25 cellular contexts compared by ENCODE assay signal in genomic region chr12:116524311-116524710, GRCh38. TPM values are rescaled to one million over a fixed set of nuclear protein-coding genes. Genes with fewer than 3 reads are reported as not detected.
A peak's percentile ranks its signal among the peaks of the same experiment; 100 is the strongest.
DNase-seq lines count a peak whose midpoint lies in the region; ATAC-seq, FAIRE-seq and TF ChIP-seq lines count a peak whose summit lies in the region.
"Had no signal": no experiment of that assay in that cellular context is flagged by ENCODE, and none has a peak within 500 bp of the region (broad histone marks: within the 10 kb centered on the region; RNA-seq: fewer than 3 reads in every experiment).

No MANE protein-coding gene starts in this region.

- peak overlapping the region; percentile 12 for H2BK120ac ChIP-seq in H1 (replicated peaks; ENCODE audit: low read depth, low read length)

- no peaks in the 10 kb centered on the region for H3K79me1 ChIP-seq in H1 (ENCODE audit: low read depth, low read length)

- H3K9me3 ChIP-seq in A549, result peaks cover 5% of the 10 kb centered on the region; the same call in 2 of the 3 replicates
- no peaks in the 10 kb centered on the region for H3K9me3 ChIP-seq in HUES64 (ENCODE audit: insufficient read depth, low read depth, low read length)
- H3K9me3 ChIP-seq in H1 (ENCODE audit: insufficient read depth in 2 of 2, low read depth in 1 of 2, low read length in 1 of 2), result no peaks in the 10 kb centered on the region
- no peaks in the 10 kb centered on the region for H3K9me3 ChIP-seq in vagina

- H3K27me3 Mint-ChIP-seq in nephron progenitor cell (ENCODE audit: low read depth, poor library complexity), result peaks cover 7% of the 10 kb centered on the region
- no peaks in the 10 kb centered on the region for H3K27me3 Mint-ChIP-seq in activated naive CD8-positive, alpha-beta T cell treated with anti-CD3 and anti-CD28 coated beads for 36 hours

- H3K9me3 Mint-ChIP-seq in nephron progenitor cell, result peaks cover 4% of the 10 kb centered on the region
- H3K9me3 Mint-ChIP-seq in activated naive CD8-positive, alpha-beta T cell treated with anti-CD3 and anti-CD28 coated beads for 36 hours, result no peaks in the 10 kb centered on the region

- H2BK5ac ChIP-seq in H1 (ENCODE audit: low read depth, low read length), result peak overlapping the region; percentile 60; the same call in 1 of the 2 replicates

- H3K23ac ChIP-seq in H1 (ENCODE audit: insufficient read length), result no peak overlapping the region

- TF ChIP-seq EP300 in A549 (IDR thresholded peaks at IDR 0.05), result no peak
- TF ChIP-seq EP300 in H1 (IDR thresholded peaks at IDR 0.05; ENCODE audit: borderline replicate concordance in 1 of 2, low read depth in 2 of 2, low read length in 2 of 2), result no peak

- CTCF ChIA-PET in A549 (lab: Yijun Ruan, JAX), result interaction anchor here (0.5 to 1.9 kb wide), 13 partner anchors 8 to 310 kb away, joined by 3 to 6 read pairs (median 3); partner anchors contain the start of gene MED13L
- CTCF ChIA-PET in H1 (lab: Charles Lee; ENCODE audit: partially characterized antibody), result interaction anchor here (0.8 to 1.8 kb wide), 6 partner anchors 9 to 526 kb away, joined by 3 to 4 read pairs (median 3); no protein-coding TSS in a partner anchor

- H3K9ac ChIP-seq in HUES64 (ENCODE audit: low read depth, low read length), result peak overlapping the region; percentile 45; the same call in 1 of the 2 replicates
- no peak overlapping the region for H3K9ac ChIP-seq in H1 (replicated peaks in 1 of 4; ENCODE audit: extremely low read depth in 1 of 4, low read depth in 3 of 4, low read length in 3 of 4)

- H3K27me3 ChIP-seq in HUES64 (ENCODE audit: insufficient read depth, low read length) (no peaks in the 10 kb centered on the region), H1 (replicated peaks in 1 of 4; ENCODE audit: control insufficient read depth in 3 of 4, extremely low read depth in 1 of 4, insufficient read depth in 3 of 4, low read length in 3 of 4) (peaks cover 0 to 8% (median 3%) of the 10 kb centered on the region in 4 experiments; a peak in 3 of 7 replicates), vagina (no peaks in the 10 kb centered on the region)

- no peaks in the 10 kb centered on the region for H4K20me1 ChIP-seq in H1 (replicated peaks in 1 of 2; ENCODE audit: control insufficient read depth in 1 of 2, insufficient read depth in 2 of 2, low read length in 2 of 2)

- TF ChIP-seq RAD21 in A549 (conservative IDR thresholded peaks at IDR 0.05 in 1 of 2, IDR thresholded peaks at IDR 0.05 in 1 of 2) (no peak), H1 (IDR thresholded peaks at IDR 0.05 in 1 of 2, conservative IDR thresholded peaks at IDR 0.05 in 1 of 2; ENCODE audit: low read depth in 2 of 2, low read length in 2 of 2) (no peak)

- H2BK20ac ChIP-seq in H1 (ENCODE audit: low read length), result no peak overlapping the region

- no peak overlapping the region for H3K4me3 ChIP-seq in A549
- 0 out of 2 replicates have a peak overlapping the region, but pooled peaks have one; percentile 27 for H3K4me3 ChIP-seq in HUES64 (ENCODE audit: low read length)
- H3K4me3 ChIP-seq in H1 (ENCODE audit: extremely low read depth in 1 of 4, insufficient read depth in 2 of 4, low read depth in 3 of 4, low read length in 4 of 4), result 0 out of 8 replicates have a peak overlapping the region, but pooled peaks of 1 of the 4 experiments have one; percentile 4
- no peak overlapping the region for H3K4me3 ChIP-seq in vagina
- H3K4me3 ChIP-seq: GM12878, SK-N-MC had no signal

- TF ChIP-seq POLR2A in A549 (IDR thresholded peaks at IDR 0.05; ENCODE audit: low read length), result no peak
- TF ChIP-seq POLR2A in H1 (IDR thresholded peaks at IDR 0.05; ENCODE audit: control extremely low read depth in 1 of 2, low read depth in 2 of 2, low read length in 2 of 2), result no peak
- no peak for TF ChIP-seq POLR2A in vagina (IDR thresholded peaks at IDR 0.05)

- 89% methylated on average over 10 of the region's 10 CpGs for WGBS in A549 (ENCODE audit: missing lambda C conversion rate)
- WGBS in HUES64, result 92% methylated on average over 10 of the region's 10 CpGs
- WGBS in H1 (ENCODE audit: extremely low coverage in 1 of 2, insufficient coverage in 1 of 2, insufficient read length in 1 of 2, insufficient replicate concordance in 2 of 2, low coverage in 1 of 2, low lambda C conversion rate in 2 of 2, missing lambda C conversion rate in 1 of 2), 2 experiments, result 87% methylated on average over 10 of the region's 10 CpGs; no CpG with 5 or more reads in 1 of the 2 experiments

- H2AK5ac ChIP-seq in H1 (ENCODE audit: low read depth, low read length), result 0 out of 2 replicates have a peak overlapping the region, but pooled peaks have one; percentile 53

- no peak overlapping the region for H3K14ac ChIP-seq in H1 (ENCODE audit: insufficient read length)

- H3K36me3 ChIP-seq in HUES64 (ENCODE audit: insufficient read depth, low read length), result no peaks in the 10 kb centered on the region
- no peaks in the 10 kb centered on the region for H3K36me3 ChIP-seq in H1 (ENCODE audit: control insufficient read depth in 2 of 4, insufficient read depth in 4 of 4, low read length in 3 of 4)
- H3K36me3 ChIP-seq in vagina, result no peaks in the 10 kb centered on the region

- peak overlapping the region; percentile 55; the same call in 1 of the 2 replicates for H3K18ac ChIP-seq in H1 (ENCODE audit: extremely low read depth, low read length)

- POLR2A ChIA-PET in A549 (lab: Yijun Ruan, JAX) (interaction anchor here (0.5 to 1.6 kb wide), 7 partner anchors 10 to 246 kb away, joined by 3 to 11 read pairs (median 3); no protein-coding TSS in a partner anchor), H1 (lab: Charles Lee; ENCODE audit: partially characterized antibody) (interaction anchor here (0.6 to 2.4 kb wide), 8 partner anchors 10 to 248 kb away, joined by 3 to 17 read pairs (median 4); partner anchors contain the start of gene MAP1LC3B2)

- DNase-seq in A549 (ENCODE audit: low read depth in 1 of 2, low spot score in 1 of 2) (no peak), H1 (ENCODE audit: low read depth in 1 of 2, low spot score in 2 of 2) (no peak), nephron progenitor cell (no peak), NK-92 (lab: John Stamatoyannopoulos, UW; ENCODE audit: unreplicated experiment) (no peak), vagina (ENCODE audit: extremely low spot score in 2 of 2) (no peak), 8988T (no peak)
- no peak for DNase-seq in activated naive CD8-positive, alpha-beta T cell treated with anti-CD3 and anti-CD28 coated beads for 36 hours
- DNase-seq: CD4-positive, CD25-positive, alpha-beta regulatory T cell; DMS 273 treated with DMSO at 0.1 percent for 48 hours; DND-41; MV-4-11; NCI-H1694; NCI-H2081 treated with DMSO at 0.1 percent for 48 hours; NCI-H2171 treated with DMSO at 0.1 percent for 48 hours; NCI-H446; NCI-H526; OCI-M1; SHP77 treated with DMSO at 0.1 percent for 48 hours; SW 1271 had no signal

- intact Hi-C loops in vagina (cut with DNase I), result loop anchor here (10.0 kb wide), 1 partner anchor 230 kb away; no protein-coding TSS in a partner anchor

- peak overlapping the region; percentile 80 for H3K4me2 ChIP-seq in A549
- H3K4me2 ChIP-seq in H1 (ENCODE audit: insufficient read depth in 1 of 2, low read depth in 2 of 2, low read length in 2 of 2), result peak overlapping the region; percentile 53 to 76

- H2BK12ac ChIP-seq in H1 (ENCODE audit: low read depth, low read length), result peak overlapping the region; percentile 78; the same call in 1 of the 2 replicates

- peaks cover 5% of the 10 kb centered on the region; the same call in 1 of the 2 replicates for H3K23me2 ChIP-seq in H1 (ENCODE audit: low read depth, low read length)

- H4K5ac ChIP-seq in H1 (ENCODE audit: insufficient read length, low read depth, low read length), result peak overlapping the region; percentile 58

- no peak for FAIRE-seq in A549 (lab: Jason Lieb, UNC)
- FAIRE-seq in H1 (lab: Jason Lieb, UNC), result no peak
- FAIRE-seq: GM12878 had no signal

- peak overlapping the region; percentile 22 for H4K91ac ChIP-seq in H1 (replicated peaks; ENCODE audit: insufficient read length, low read length)

- H2AFZ ChIP-seq in H1 (ENCODE audit: low read length), result 0 out of 2 replicates have a peak overlapping the region, but pooled peaks have one; percentile 35
- H2AFZ ChIP-seq: GM23248 had no signal

- H3K4me3 Mint-ChIP-seq in nephron progenitor cell, result peak overlapping the region; percentile 76
- H3K4me3 Mint-ChIP-seq in activated naive CD8-positive, alpha-beta T cell treated with anti-CD3 and anti-CD28 coated beads for 36 hours, result no peak overlapping the region
- H3K4me3 Mint-ChIP-seq: CD4-positive, CD25-positive, alpha-beta regulatory T cell had no signal

- no peak overlapping the region for H4K8ac ChIP-seq in H1 (ENCODE audit: extremely low read depth, insufficient read depth, low read length)

- peak overlapping the region; percentile 6; the same call in 1 of the 2 replicates for H2BK15ac ChIP-seq in H1 (ENCODE audit: low read length)

- ATAC-seq in A549, result no peak
- ATAC-seq: GM12878 had no signal

- no peaks in the 10 kb centered on the region for H3K36me3 Mint-ChIP-seq in nephron progenitor cell (ENCODE audit: low read depth)
- no peaks in the 10 kb centered on the region for H3K36me3 Mint-ChIP-seq in activated naive CD8-positive, alpha-beta T cell treated with anti-CD3 and anti-CD28 coated beads for 36 hours
- H3K36me3 Mint-ChIP-seq: CD4-positive, CD25-positive, alpha-beta regulatory T cell had no signal

- peaks cover 84% of the 10 kb centered on the region for H3K4me1 Mint-ChIP-seq in nephron progenitor cell
- peaks cover 5% of the 10 kb centered on the region for H3K4me1 Mint-ChIP-seq in activated naive CD8-positive, alpha-beta T cell treated with anti-CD3 and anti-CD28 coated beads for 36 hours

- H3K4ac ChIP-seq in H1 (replicated peaks; ENCODE audit: insufficient read length, low read depth, low read length), result no peak overlapping the region

- TF ChIP-seq CTCF in A549 (IDR thresholded peaks at IDR 0.05), result no peak
- TF ChIP-seq CTCF in H1 (IDR thresholded peaks at IDR 0.05; ENCODE audit: control extremely low read depth in 1 of 3, insufficient read depth in 1 of 3, low read depth in 1 of 3, low read length in 3 of 3), result no peak
- no peak for TF ChIP-seq CTCF in nephron progenitor cell (IDR thresholded peaks at IDR 0.05)
- TF ChIP-seq CTCF in vagina (IDR thresholded peaks at IDR 0.05), result no peak

- no peak overlapping the region for H3K56ac ChIP-seq in H1 (replicated peaks; ENCODE audit: insufficient read length, low read depth, low read length)

- H3K4me1 ChIP-seq in A549, result peaks cover 53% of the 10 kb centered on the region
- H3K4me1 ChIP-seq in HUES64 (ENCODE audit: insufficient read depth, low read length), result peaks cover 35% of the 10 kb centered on the region
- peaks cover 2 to 12% (median 6%) of the 10 kb centered on the region in 4 experiments for H3K4me1 ChIP-seq in H1 (replicated peaks in 1 of 4; ENCODE audit: control insufficient read depth in 3 of 4, insufficient read depth in 4 of 4, low read length in 3 of 4)
- peaks cover 48% of the 10 kb centered on the region for H3K4me1 ChIP-seq in vagina

- H3K27ac Mint-ChIP-seq in nephron progenitor cell, result peak overlapping the region; percentile 88
- no peak overlapping the region for H3K27ac Mint-ChIP-seq in activated naive CD8-positive, alpha-beta T cell treated with anti-CD3 and anti-CD28 coated beads for 36 hours
- H3K27ac Mint-ChIP-seq: CD4-positive, CD25-positive, alpha-beta regulatory T cell had no signal

- H3K27ac ChIP-seq in A549, result peak overlapping the region; percentile 87 to 94
- H3K27ac ChIP-seq in HUES64 (ENCODE audit: low read depth, low read length), result no peak overlapping the region
- H3K27ac ChIP-seq in H1 (ENCODE audit: low read depth, low read length), result no peak overlapping the region
- H3K27ac ChIP-seq in vagina, result no peak overlapping the region
- H3K27ac ChIP-seq: GM23248, HL-60, SK-N-MC had no signal

- H3K79me2 ChIP-seq in H1 (ENCODE audit: control insufficient read depth in 1 of 2, insufficient read depth in 2 of 2, low read length in 2 of 2), result no peaks in the 10 kb centered on the region

RNA-seq across cellular contexts. Expression of gene MAP1LC3B2, which starts 34.9 kb away (rescaled TPM):
- 2.8 and 6.7 TPM in 2 replicates for polyA plus RNA-seq in A549 (2011; rRNA removed)
- polyA plus RNA-seq in A549 (2012; cell fraction: cytosol; rRNA removed), result 0.50 and 0.57 TPM in 2 replicates
- 0.56 and 0.61 TPM in 2 replicates for polyA plus RNA-seq in A549 (2012; cell fraction: nucleus; rRNA removed)
- polyA plus RNA-seq in A549 (2017; fragmentation: RNase III; extraction: RNeasy Plus Mini Kit Qiagen cat#74134 plus additional on column Dnase treatment), result 1.4 to 2.9 TPM (median 2.1 TPM) in 3 replicates
- 2.8 TPM in 2 replicates for polyA minus RNA-seq in A549 (2011; rRNA and poly(A)+ RNA removed)
- 1.00 TPM for polyA plus RNA-seq in HUES64 (2013, experiment 1 of 2)
- 1.5 TPM for polyA plus RNA-seq in HUES64 (2013, experiment 2 of 2)
- 1.3 and 1.5 TPM in 2 replicates for total RNA-seq in H1 (2021; fragmentation: NEBNext Ultra II Directional; extraction: Animal tissue kit (Norgen Biotek cat#: 25700))
- 0.39 TPM in 2 replicates for polyA plus RNA-seq in H1 (2011; rRNA removed)
- polyA plus RNA-seq in H1 (2011; cell fraction: cytosol; rRNA removed), result 0.93 TPM
- 2.5 TPM for polyA plus RNA-seq in H1 (2011; cell fraction: nucleus; rRNA removed)
- polyA plus RNA-seq in H1 (2012, experiment 1 of 2), result 3.1 to 5.2 TPM (median 3.9 TPM) in 4 replicates
- not detected for polyA plus RNA-seq in H1 (2012, experiment 2 of 2)
- polyA plus RNA-seq in H1 (2013, experiment 1 of 2), result 0.28 TPM
- polyA plus RNA-seq in H1 (2013, experiment 2 of 2), result 0.22 TPM
- 0.73 and 2.6 TPM in 2 replicates for polyA minus RNA-seq in H1 (2011; rRNA and poly(A)+ RNA removed)
- not detected for polyA minus RNA-seq in H1 (2011; cell fraction: cytosol; rRNA and poly(A)+ RNA removed)
- 2.1 TPM for polyA minus RNA-seq in H1 (2011; cell fraction: nucleus; rRNA and poly(A)+ RNA removed)
- not detected for total RNA-seq in vagina
- 1 to 10 TPM in 1 of 2 experiments, under 1 TPM in 1; 0.74 to 1.7 TPM for total RNA-seq in activated naive CD8-positive, alpha-beta T cell treated with anti-CD3 and anti-CD28 coated beads for 36 hours
- total RNA-seq: GM12878, HT-29 had no signal

Comparison
In these comparisons a context has a peak if more than half of its experiments do, and no peak if none do; other contexts are left out.
1. H3K27ac ChIP-seq: peak in A549 (2 of 2); none in HUES64 (single experiment), H1 (single experiment) and vagina (single experiment).